In the genomic region with DNA sequence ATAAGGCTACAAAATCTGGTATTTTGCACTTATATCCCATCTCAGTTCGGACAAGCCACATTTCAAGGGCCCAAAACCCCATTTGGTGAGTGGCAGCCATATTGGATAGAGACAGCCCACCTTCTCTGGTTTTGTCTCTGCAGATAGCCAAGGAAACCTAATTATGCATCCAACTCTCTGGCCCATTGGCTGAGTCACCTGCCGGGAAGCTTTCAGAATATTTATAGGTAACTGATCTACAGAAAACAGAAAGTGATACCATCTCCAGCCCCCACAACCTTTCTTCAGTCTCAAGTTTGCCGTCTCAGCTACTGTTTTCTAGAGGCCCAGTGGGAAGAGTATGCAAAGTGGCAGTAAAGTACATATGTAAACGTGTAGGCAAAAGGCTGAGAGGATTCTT, we compare ENCODE assay signal across 9 cellular contexts. TPM values are rescaled to one million over a fixed set of nuclear protein-coding genes. Genes with fewer than 3 reads are reported as not detected.
DNase-seq lines count a peak whose midpoint lies in the region; ATAC-seq and TF ChIP-seq lines count a peak whose summit lies in the region.
"Had no signal": no experiment of that assay in that cellular context is flagged by ENCODE, and none has a peak within 500 bp of the region (broad histone marks: within the 10 kb centered on the region; RNA-seq: fewer than 3 reads in every experiment).

No MANE protein-coding gene starts in this region.

- H3K4me1 ChIP-seq in esophagus muscularis mucosa, result peaks cover 0 to 4% (median 0%) of the 10 kb centered on the region in 4 donors

- TF ChIP-seq EP300 in esophagus muscularis mucosa (IDR thresholded peaks at IDR 0.05), result no peak

- peak; percentile 89 for ATAC-seq in GM18873 (IDR thresholded peaks at IDR 0.05; ENCODE audit: low FRiP score, unreplicated experiment)
- ATAC-seq in HG02798 (IDR thresholded peaks at IDR 0.05; ENCODE audit: poor library complexity, unreplicated experiment), result peak; percentile 94

- no peaks in the 10 kb centered on the region for H3K36me3 ChIP-seq in esophagus muscularis mucosa
- H3K36me3 ChIP-seq: cardiac muscle cell had no signal

- H3K9me3 ChIP-seq in esophagus muscularis mucosa, result no peaks in the 10 kb centered on the region

- WGBS in esophagus muscularis mucosa, result 87% methylated on average over 4 of the region's 4 CpGs

- H3K4me3 ChIP-seq in esophagus muscularis mucosa, result no peak overlapping the region
- H3K4me3 ChIP-seq: cardiac muscle cell had no signal

- intact Hi-C loops in esophagus muscularis mucosa (cut with DNase I), result no loop called here

- DNase-seq in activated CD4-positive, alpha-beta T cell treated with anti-CD3 and anti-CD28 coated beads for 4 hours, result peak; percentile 41 to 63
- DNase-seq in stimulated activated CD4-positive, alpha-beta T cell treated with anti-CD3 and anti-CD28 coated beads, Interleukin-1b, Interleukin-23, amount 100 ng/mL, for 48 hours, result peak; percentile 82
- DNase-seq in iPS-NIHi7 (ENCODE audit: extremely low spot score) (no peak), amniotic stem cell (lab: John Stamatoyannopoulos, UW) (no peak), esophagus muscularis mucosa (ENCODE audit: extremely low spot score) (no peak)
- DNase-seq in effector CD4-positive, alpha-beta T cell, result no peak

- no peak for TF ChIP-seq CTCF in esophagus muscularis mucosa (IDR thresholded peaks at IDR 0.05)

- no peak overlapping the region for H3K27ac ChIP-seq in esophagus muscularis mucosa (replicated peaks in 1 of 4)
- H3K27ac ChIP-seq: cardiac muscle cell had no signal

- peaks cover 0 to 3% (median 0%) of the 10 kb centered on the region in 4 donors for H3K27me3 ChIP-seq in esophagus muscularis mucosa
- H3K27me3 ChIP-seq: cardiac muscle cell had no signal

- TF ChIP-seq POLR2A in esophagus muscularis mucosa (IDR thresholded peaks at IDR 0.05; ENCODE audit: low read depth), result no peak

RNA-seq across cellular contexts. Expression of a gene that starts 33.7 kb away (rescaled TPM):
- 100 to 1,000 TPM in 3 of 4 donors, 10 to 100 TPM in 1; 92.2 to 120 (median 101) TPM for total RNA-seq in esophagus muscularis mucosa

Comparison
In these comparisons a context has a peak if more than half of its experiments do, and no peak if none do; other contexts are left out.
1. DNase-seq: peak in activated CD4-positive, alpha-beta T cell treated with anti-CD3 and anti-CD28 coated beads for 4 hours (2 of 2) and stimulated activated CD4-positive, alpha-beta T cell treated with anti-CD3 and anti-CD28 coated beads, Interleukin-1b, Interleukin-23, amount 100 ng/mL, for 48 hours (single experiment); none in iPS-NIHi7 (single experiment), amniotic stem cell (single experiment), esophagus muscularis mucosa (single experiment) and effector CD4-positive, alpha-beta T cell (single experiment).